ENCODE assay signal across 27 cellular contexts in the genomic region with DNA sequence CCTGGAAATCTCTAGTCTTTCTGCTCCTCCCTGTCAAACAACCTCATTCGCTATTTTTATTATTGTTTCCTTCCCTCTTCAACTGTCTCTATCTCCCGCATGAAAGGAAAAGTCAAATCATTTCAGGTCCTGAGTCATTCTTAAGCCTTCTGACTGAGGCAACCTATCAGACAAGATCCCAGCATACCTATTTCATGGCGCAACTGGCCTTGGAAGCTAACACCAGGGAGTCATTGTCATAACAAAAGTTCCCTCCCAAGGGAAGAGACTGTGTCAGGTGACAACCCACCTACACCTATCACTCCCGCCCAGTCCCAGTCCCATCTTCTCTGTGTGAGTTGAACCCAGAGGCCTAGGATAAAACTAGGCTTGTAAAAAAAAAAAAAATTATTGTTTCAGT. TPM values are rescaled to one million over a fixed set of nuclear protein-coding genes. Genes with fewer than 3 reads are reported as not detected.
DNase-seq lines count a peak whose midpoint lies in the region; ATAC-seq and TF ChIP-seq lines count a peak whose summit lies in the region.
"Had no signal": no experiment of that assay in that cellular context is flagged by ENCODE, and none has a peak within 500 bp of the region (broad histone marks: within the 10 kb centered on the region; RNA-seq: fewer than 3 reads in every experiment).

No MANE protein-coding gene starts in this region.

- no peak overlapping the region for H3K18ac ChIP-seq in mesenchymal stem cell (ENCODE audit: low read depth in 1 of 2, low read length in 2 of 2)

- H4K20me1 ChIP-seq in HCT116 (ENCODE audit: insufficient read depth) (no peaks in the 10 kb centered on the region), PC-9 (ENCODE audit: insufficient read depth) (no peaks in the 10 kb centered on the region)

- H3K4me3 ChIP-seq in HCT116 (replicated peaks in 1 of 2; ENCODE audit: low read depth in 1 of 2, low read length in 2 of 2), result no peak overlapping the region
- no peak overlapping the region for H3K4me3 ChIP-seq in PC-9
- H3K4me3 ChIP-seq in mesenchymal stem cell (ENCODE audit: insufficient read depth in 1 of 2, low read depth in 1 of 2, low read length in 2 of 2), result no peak overlapping the region
- no peak overlapping the region for H3K4me3 ChIP-seq in CD8-positive, alpha-beta memory T cell (ENCODE audit: low read length)
- no peak overlapping the region for H3K4me3 ChIP-seq in CD8-positive, alpha-beta T cell (ENCODE audit: low read depth, low read length)
- H3K4me3 ChIP-seq: left lung, skin epidermis, thoracic aorta had no signal

- H3K27ac Mint-ChIP-seq in CD8-positive, alpha-beta memory T cell, result no peak overlapping the region
- H3K27ac Mint-ChIP-seq in activated naive CD4-positive, alpha-beta T cell treated with anti-CD3 and anti-CD28 coated beads, Interleukin-2, amount 10 ng/mL, durations not matched to agents 7 days and 5 days, result no peak overlapping the region
- no peak overlapping the region for H3K27ac Mint-ChIP-seq in CD8-positive, alpha-beta T cell
- H3K27ac Mint-ChIP-seq: activated CD4-positive, alpha-beta T cell treated with anti-CD3 and anti-CD28 coated beads, Interleukin-2, amount 10 ng/mL, durations not matched to agents 24 days and 14 days; activated naive CD8-positive, alpha-beta T cell treated with anti-CD3 and anti-CD28 coated beads, Interleukin-2, amount 50 U/mL, for 24 hours; stimulated activated naive CD8-positive, alpha-beta T cell treated with anti-CD3 and anti-CD28 coated beads, Interleukin-15, Interleukin-2, amounts not matched to agents 100 ng/mL and 50 ng/mL, for 24 hours; T-helper 2 cell treated with Interferon-gamma antibody and Interleukin-4, amounts not matched to agents 5 μg/mL and 100 μg/mL, for 36 hours had no signal

- H3K9me2 ChIP-seq in HCT116 (ENCODE audit: insufficient read depth), result no peaks in the 10 kb centered on the region
- no peaks in the 10 kb centered on the region for H3K9me2 ChIP-seq in PC-9 (ENCODE audit: insufficient read depth)

- no peak overlapping the region for H2BK12ac ChIP-seq in mesenchymal stem cell (ENCODE audit: low read length in 2 of 2)

- no peaks in the 10 kb centered on the region for H3K36me3 ChIP-seq in HCT116 (ENCODE audit: control insufficient read depth in 1 of 2, insufficient read depth in 2 of 2, low read length in 2 of 2)
- no peaks in the 10 kb centered on the region for H3K36me3 ChIP-seq in PC-9 (ENCODE audit: low read depth)
- H3K36me3 ChIP-seq in mesenchymal stem cell (ENCODE audit: control insufficient read depth in 1 of 2, insufficient read depth in 2 of 2, low read depth in 1 of 2, low read length in 2 of 2), result no peaks in the 10 kb centered on the region
- no peaks in the 10 kb centered on the region for H3K36me3 ChIP-seq in CD8-positive, alpha-beta memory T cell (ENCODE audit: insufficient read depth, low read length)
- H3K36me3 ChIP-seq in CD8-positive, alpha-beta T cell (ENCODE audit: insufficient read depth, low read length), result no peaks in the 10 kb centered on the region
- H3K36me3 ChIP-seq: left lung, thoracic aorta, WERI-Rb-1 had no signal

- H3K27me3 Mint-ChIP-seq in CD8-positive, alpha-beta memory T cell, result no peaks in the 10 kb centered on the region
- no peaks in the 10 kb centered on the region for H3K27me3 Mint-ChIP-seq in activated naive CD4-positive, alpha-beta T cell treated with anti-CD3 and anti-CD28 coated beads, Interleukin-2, amount 10 ng/mL, durations not matched to agents 7 days and 5 days
- H3K27me3 Mint-ChIP-seq in CD8-positive, alpha-beta T cell (ENCODE audit: low read depth), result no peaks in the 10 kb centered on the region
- H3K27me3 Mint-ChIP-seq: activated CD4-positive, alpha-beta T cell treated with anti-CD3 and anti-CD28 coated beads, Interleukin-2, amount 10 ng/mL, durations not matched to agents 24 days and 14 days; naive B cell; stimulated activated naive CD8-positive, alpha-beta T cell treated with anti-CD3 and anti-CD28 coated beads, Interleukin-15, Interleukin-2, amounts not matched to agents 100 ng/mL and 50 ng/mL, for 24 hours had no signal

- TF ChIP-seq CTCF in HCT116 (IDR thresholded peaks at IDR 0.05 in 2 of 3, conservative IDR thresholded peaks at IDR 0.05 in 1 of 3; ENCODE audit: borderline replicate concordance in 1 of 3, insufficient read depth in 1 of 3, low read depth in 2 of 3, low read length in 2 of 3) (no peak), PC-9 (conservative IDR thresholded peaks at IDR 0.05) (no peak), omental fat pad (IDR thresholded peaks at IDR 0.05) (no peak)
- TF ChIP-seq CTCF in CD8-positive, alpha-beta T cell (IDR thresholded peaks at IDR 0.05), result no peak

- TF ChIP-seq POLR2A in HCT116 (IDR thresholded peaks at IDR 0.05; ENCODE audit: borderline replicate concordance, extremely low read depth, insufficient read depth, insufficient read length), result no peak

- H3K9ac ChIP-seq in HCT116 (ENCODE audit: low read length) (no peak overlapping the region), mesenchymal stem cell (ENCODE audit: low read length) (no peak overlapping the region)

- no peaks in the 10 kb centered on the region for H3K79me2 ChIP-seq in HCT116 (ENCODE audit: insufficient read depth, low read length)
- no peaks in the 10 kb centered on the region for H3K79me2 ChIP-seq in PC-9 (ENCODE audit: low read depth)

- no peak overlapping the region for H3K4me2 ChIP-seq in HCT116 (ENCODE audit: low read length)
- H3K4me2 ChIP-seq in PC-9, result no peak overlapping the region
- H3K4me2 ChIP-seq in mesenchymal stem cell (ENCODE audit: low read length, poor library complexity, severe bottlenecking), result no peak overlapping the region

- H3K36me3 Mint-ChIP-seq in CD8-positive, alpha-beta memory T cell, result no peaks in the 10 kb centered on the region
- H3K36me3 Mint-ChIP-seq in activated naive CD4-positive, alpha-beta T cell treated with anti-CD3 and anti-CD28 coated beads, Interleukin-2, amount 10 ng/mL, durations not matched to agents 7 days and 5 days, result no peaks in the 10 kb centered on the region
- no peaks in the 10 kb centered on the region for H3K36me3 Mint-ChIP-seq in CD8-positive, alpha-beta T cell
- H3K36me3 Mint-ChIP-seq: naive B cell had no signal

- H2AFZ ChIP-seq in HCT116 (ENCODE audit: low read depth, low read length, poor library complexity, severe bottlenecking) (no peak overlapping the region), PC-9 (no peak overlapping the region), mesenchymal stem cell (ENCODE audit: low read depth, low read length) (no peak overlapping the region)

- H3K4me3 Mint-ChIP-seq in CD8-positive, alpha-beta memory T cell, result no peak overlapping the region
- H3K4me3 Mint-ChIP-seq in activated naive CD4-positive, alpha-beta T cell treated with anti-CD3 and anti-CD28 coated beads, Interleukin-2, amount 10 ng/mL, durations not matched to agents 7 days and 5 days, result no peak overlapping the region
- H3K4me3 Mint-ChIP-seq in CD8-positive, alpha-beta T cell, result no peak overlapping the region
- H3K4me3 Mint-ChIP-seq: activated CD4-positive, alpha-beta T cell treated with anti-CD3 and anti-CD28 coated beads, Interleukin-2, amount 10 ng/mL, durations not matched to agents 24 days and 14 days; activated naive CD8-positive, alpha-beta T cell treated with anti-CD3 and anti-CD28 coated beads, Interleukin-2, amount 50 U/mL, for 24 hours; naive B cell; stimulated activated naive CD8-positive, alpha-beta T cell treated with anti-CD3 and anti-CD28 coated beads, Interleukin-15, Interleukin-2, amounts not matched to agents 100 ng/mL and 50 ng/mL, for 24 hours; T-helper 2 cell treated with Interferon-gamma antibody and Interleukin-4, amounts not matched to agents 5 μg/mL and 100 μg/mL, for 36 hours had no signal

- H3K27ac ChIP-seq in HCT116 (ENCODE audit: low read depth, low read length), result no peak overlapping the region
- no peak overlapping the region for H3K27ac ChIP-seq in PC-9
- no peak overlapping the region for H3K27ac ChIP-seq in mesenchymal stem cell (ENCODE audit: low read length, poor library complexity, severe bottlenecking)
- no peak overlapping the region for H3K27ac ChIP-seq in CD8-positive, alpha-beta memory T cell (ENCODE audit: low read depth, low read length)
- no peak overlapping the region for H3K27ac ChIP-seq in CD8-positive, alpha-beta T cell (ENCODE audit: low read depth, low read length)
- H3K27ac ChIP-seq: C4-2B, left lung, skin epidermis, thoracic aorta had no signal

- no peak for ATAC-seq in HCT116
- peak; percentile 55 for ATAC-seq in esophagus mucosa
- ATAC-seq in omental fat pad (ENCODE audit: low FRiP score), result no peak
- no peak for ATAC-seq in CD8-positive, alpha-beta T cell
- ATAC-seq: activated naive CD8-positive, alpha-beta T cell treated with anti-CD3 and anti-CD28 coated beads, Interleukin-2, amount 50 U/mL, for 24 hours; left lung; Panc1 had no signal

- H2BK15ac ChIP-seq in mesenchymal stem cell (ENCODE audit: low read depth, poor library complexity, severe bottlenecking), result no peak overlapping the region

- no peak overlapping the region for H2BK5ac ChIP-seq in mesenchymal stem cell (ENCODE audit: low read depth, low read length, poor library complexity, severe bottlenecking)

- no peaks in the 10 kb centered on the region for H3K79me1 ChIP-seq in mesenchymal stem cell (replicated peaks; ENCODE audit: low read length, poor library complexity, severe bottlenecking)

- H3K4ac ChIP-seq in mesenchymal stem cell (ENCODE audit: low read depth in 1 of 2, low read length in 2 of 2), result no peak overlapping the region

- CTCF ChIA-PET in HCT116 (lab: Charles Lee), result no interaction called here
- CTCF ChIA-PET in PC-9 (lab: Charles Lee), result no interaction called here
- CTCF ChIA-PET in CD8-positive, alpha-beta memory T cell (lab: Charles Lee), result no interaction called here
- CTCF ChIA-PET in activated naive CD4-positive, alpha-beta T cell treated with anti-CD3 and anti-CD28 coated beads, Interleukin-2, amount 10 ng/mL, durations not matched to agents 7 days and 5 days (lab: Charles Lee), result no interaction called here
- CTCF ChIA-PET in CD8-positive, alpha-beta T cell (lab: Charles Lee), result no interaction called here

- RAD21 ChIA-PET in HCT116 (lab: Charles Lee; ENCODE audit: low non-redundant PET in 1 of 2, low total read pairs in 2 of 2, uncharacterized antibody in 2 of 2, unreplicated experiment in 2 of 2), result no interaction called here

- no peaks in the 10 kb centered on the region for H3K9me3 ChIP-seq in HCT116 (ENCODE audit: control insufficient read depth in 1 of 2, insufficient read depth in 1 of 2, low read depth in 1 of 2, low read length in 2 of 2)
- no peaks in the 10 kb centered on the region; the same call in 1 of the 2 replicates for H3K9me3 ChIP-seq in PC-9 (ENCODE audit: insufficient read depth, low read depth)
- no peaks in the 10 kb centered on the region for H3K9me3 ChIP-seq in mesenchymal stem cell (ENCODE audit: control insufficient read depth, low read length)
- H3K9me3 ChIP-seq in CD8-positive, alpha-beta memory T cell (ENCODE audit: low read length), result no peaks in the 10 kb centered on the region
- H3K9me3 ChIP-seq in CD8-positive, alpha-beta T cell (ENCODE audit: low read length), result no peaks in the 10 kb centered on the region
- H3K9me3 ChIP-seq: left lung, thoracic aorta had no signal

- intact Hi-C loops in HCT116 (cut with micrococcal nuclease), result no loop called here
- intact Hi-C loops in PC-9 (cut with micrococcal nuclease; ENCODE audit: unreplicated experiment), result no loop called here
- intact Hi-C loops in CD8-positive, alpha-beta T cell (cut with DNase I, micrococcal nuclease), result no loop called here

- no peak overlapping the region for H3K14ac ChIP-seq in mesenchymal stem cell (ENCODE audit: low read length in 2 of 2)

- no peak overlapping the region for H4K8ac ChIP-seq in mesenchymal stem cell (ENCODE audit: low read length)

- no peak for TF ChIP-seq RAD21 in HCT116 (IDR thresholded peaks at IDR 0.05; ENCODE audit: low read depth)

- no peak overlapping the region for H3K23ac ChIP-seq in mesenchymal stem cell (ENCODE audit: low read length in 2 of 2)

- 66% methylated on average over 3 of the region's 4 CpGs for WGBS in mesenchymal stem cell

- H3K4me1 Mint-ChIP-seq in CD8-positive, alpha-beta memory T cell, result peaks cover 0 to 4% (median 4%) of the 10 kb centered on the region in 3 donors
- H3K4me1 Mint-ChIP-seq in activated naive CD4-positive, alpha-beta T cell treated with anti-CD3 and anti-CD28 coated beads, Interleukin-2, amount 10 ng/mL, durations not matched to agents 7 days and 5 days, result peaks cover 6% of the 10 kb centered on the region
- peaks cover 10% of the 10 kb centered on the region for H3K4me1 Mint-ChIP-seq in CD8-positive, alpha-beta T cell (ENCODE audit: low read depth)

- DNase-seq in HCT116 (ENCODE audit: low read depth, low spot score) (peak; percentile 4), PC-9 (peak; percentile 58 to 78), mesenchymal stem cell (peak; percentile 33), omental fat pad (ENCODE audit: low spot score) (no peak)
- no peak for DNase-seq in CD8-positive, alpha-beta memory T cell
- DNase-seq in activated naive CD4-positive, alpha-beta T cell treated with anti-CD3 and anti-CD28 coated beads, Interleukin-2, amount 10 ng/mL, durations not matched to agents 7 days and 5 days, result no peak
- DNase-seq in CD8-positive, alpha-beta T cell, result no peak
- DNase-seq: activated CD4-positive, alpha-beta T cell treated with anti-CD3 and anti-CD28 coated beads, Interleukin-2, amount 10 ng/mL, durations not matched to agents 24 days and 14 days; activated gamma-delta T cell; activated naive CD8-positive, alpha-beta T cell treated with anti-CD3 and anti-CD28 coated beads, Interleukin-2, amount 50 U/mL, for 24 hours; activated T-cell treated with anti-CD3 and anti-CD28 coated beads, Interleukin-2, amount 50 U/mL, for 1 hour; EL; left lung; naive B cell; NCI-H1092; NCI-H187 treated with DMSO at 0.1 percent for 48 hours; NCI-H526 treated with DMSO at 0.1 percent for 48 hours; nucleus accumbens; SHP77; WERI-Rb-1 had no signal

- H3K27me3 ChIP-seq in HCT116 (ENCODE audit: insufficient read depth, low read length) (no peaks in the 10 kb centered on the region), PC-9 (ENCODE audit: insufficient read depth, low read depth) (no peaks in the 10 kb centered on the region), mesenchymal stem cell (ENCODE audit: control insufficient read depth in 1 of 2, insufficient read depth in 1 of 2, low read length in 2 of 2) (no peaks in the 10 kb centered on the region)
- H3K27me3 ChIP-seq in CD8-positive, alpha-beta memory T cell (ENCODE audit: insufficient read depth, low read length, poor library complexity, severe bottlenecking), result no peaks in the 10 kb centered on the region
- no peaks in the 10 kb centered on the region for H3K27me3 ChIP-seq in CD8-positive, alpha-beta T cell (ENCODE audit: insufficient read depth, low read length)
- H3K27me3 ChIP-seq: left lung had no signal

- no TSS peak for BruUV-seq in HCT116 (replicated peaks; lab: Mats Ljungman, UMichigan)
- no TSS peak for BruUV-seq in PC-9 (replicated peaks; lab: Mats Ljungman, UMichigan)

- peaks cover 0 to 14% (median 10%) of the 10 kb centered on the region in 5 donors for H3K9me3 Mint-ChIP-seq in CD8-positive, alpha-beta memory T cell
- peaks cover 4% of the 10 kb centered on the region for H3K9me3 Mint-ChIP-seq in activated naive CD4-positive, alpha-beta T cell treated with anti-CD3 and anti-CD28 coated beads, Interleukin-2, amount 10 ng/mL, durations not matched to agents 7 days and 5 days
- H3K9me3 Mint-ChIP-seq in CD8-positive, alpha-beta T cell, result no peaks in the 10 kb centered on the region
- H3K9me3 Mint-ChIP-seq: naive B cell had no signal

- H4K91ac ChIP-seq in mesenchymal stem cell (ENCODE audit: low read length), result no peak overlapping the region

- H3F3A ChIP-seq in PC-9 (ENCODE audit: insufficient read depth, low read depth), result peaks cover 7% of the 10 kb centered on the region; the same call in 1 of the 2 replicates

- peaks cover 2 to 12% of the 10 kb centered on the region in 2 experiments; a peak in 3 of 4 replicates for H3K4me1 ChIP-seq in HCT116 (ENCODE audit: control insufficient read depth in 1 of 2, insufficient read depth in 2 of 2, low read length in 2 of 2)
- peaks cover 12% of the 10 kb centered on the region for H3K4me1 ChIP-seq in PC-9 (replicated peaks; ENCODE audit: insufficient read depth)
- H3K4me1 ChIP-seq in mesenchymal stem cell (ENCODE audit: control insufficient read depth, insufficient read depth, low read depth, low read length), result no peaks in the 10 kb centered on the region
- no peaks in the 10 kb centered on the region for H3K4me1 ChIP-seq in CD8-positive, alpha-beta memory T cell (ENCODE audit: insufficient read depth, low read length)
- peaks cover 6% of the 10 kb centered on the region for H3K4me1 ChIP-seq in CD8-positive, alpha-beta T cell (ENCODE audit: insufficient read depth, low read length)
- H3K4me1 ChIP-seq: left lung had no signal

- POLR2A ChIA-PET in HCT116 (lab: Charles Lee) (no interaction called here), PC-9 (lab: Charles Lee; ENCODE audit: unreplicated experiment) (interaction anchor here (0.6 to 0.7 kb wide), 2 partner anchors 12 to 467 kb away, joined by 4 to 11 read pairs; no protein-coding TSS in a partner anchor)
- POLR2A ChIA-PET in CD8-positive, alpha-beta memory T cell (lab: Charles Lee), result no interaction called here
- POLR2A ChIA-PET in CD8-positive, alpha-beta T cell (lab: Charles Lee), result no interaction called here

- no peak overlapping the region for H2BK120ac ChIP-seq in mesenchymal stem cell (ENCODE audit: low read depth, low read length)

- no peak overlapping the region for H2AK5ac ChIP-seq in mesenchymal stem cell (ENCODE audit: low read length, severe bottlenecking)

RNA-seq across cellular contexts. Expression of a gene that starts 10.2 kb away (rescaled TPM):
- total RNA-seq in HCT116 (2021; ENCODE audit: unreplicated experiment) (12.3 TPM), PC-9 (2021) (12.8 and 16.1 TPM in 2 replicates), esophagus mucosa (4.0 TPM), omental fat pad (10 to 100 TPM in 3 of 4 donors, 1 to 10 TPM in 1; 9.6 to 47.4 (median 15.7) TPM)
- polyA plus RNA-seq in HCT116 (2012), result 3.8 and 5.3 TPM in 2 replicates
- 13.3 TPM for polyA plus RNA-seq in mesenchymal stem cell (2013, experiment 1 of 2)
- 15.6 TPM for polyA plus RNA-seq in mesenchymal stem cell (2013, experiment 2 of 2)
- under 1 TPM; 0.09 to 0.18 TPM for total RNA-seq in CD8-positive, alpha-beta memory T cell
- 0.07 TPM for polyA plus RNA-seq in CD8-positive, alpha-beta memory T cell
- total RNA-seq in CD8-positive, alpha-beta T cell, result under 1 TPM; 0.06 to 0.38 TPM
- total RNA-seq: activated CD4-positive, alpha-beta T cell treated with anti-CD3 and anti-CD28 coated beads, Interleukin-2, amount 10 ng/mL, durations not matched to agents 24 days and 14 days had no signal

Comparison
In these comparisons a context has a peak if more than half of its experiments do, and no peak if none do; other contexts are left out.
1. DNase-seq: peak in HCT116 (single experiment), PC-9 (2 of 2) and mesenchymal stem cell (single experiment); none in CD8-positive, alpha-beta memory T cell (0 of 5), omental fat pad (single experiment), activated naive CD4-positive, alpha-beta T cell treated with anti-CD3 and anti-CD28 coated beads, Interleukin-2, amount 10 ng/mL, durations not matched to agents 7 days and 5 days (single experiment) and CD8-positive, alpha-beta T cell (0 of 7).